Comparison of ENCODE assay signal across 32 cellular contexts in the genomic region with DNA sequence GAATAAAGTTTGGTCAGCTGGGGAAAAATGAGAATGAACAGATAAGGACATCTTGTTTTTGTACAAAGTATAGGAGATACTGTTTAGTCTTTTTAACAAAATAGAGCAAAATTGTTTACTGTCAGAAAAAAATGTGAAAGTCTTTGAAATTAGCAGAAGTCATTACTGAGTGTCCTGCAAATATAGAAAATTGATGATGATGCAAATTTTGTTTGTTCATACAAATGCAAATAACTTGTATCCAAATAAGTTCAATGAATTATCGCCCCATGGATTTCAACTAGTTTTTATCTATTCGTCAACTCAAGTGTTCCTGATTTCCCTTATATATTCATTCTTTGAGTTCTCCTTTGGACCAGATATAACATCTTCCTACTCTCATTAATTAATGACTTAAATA.
"Had no signal": no experiment of that assay in that cellular context is flagged by ENCODE, and none has a peak within 500 bp of the region (broad histone marks: within the 10 kb centered on the region; RNA-seq: fewer than 3 reads in every experiment).

No MANE protein-coding gene starts in this region.

- H3K36me3 ChIP-seq: adrenal gland, brain microvascular endothelial cell, breast epithelium had no signal

- H3K27ac Mint-ChIP-seq: activated B cell treated with CpG ODN at 0.5 μM for 24 hours; activated CD4-positive, alpha-beta memory T cell treated with anti-CD3 and anti-CD28 coated beads for 36 hours; activated CD4-positive, alpha-beta T cell treated with anti-CD3 and anti-CD28 coated beads, Interleukin-2, amount 10 ng/mL, durations not matched to agents 24 days and 14 days; activated CD8-positive, alpha-beta T cell treated with anti-CD3 and anti-CD28 coated beads for 36 hours; activated naive CD4-positive, alpha-beta T cell treated with anti-CD3 and anti-CD28 coated beads for 36 hours; activated naive CD4-positive, alpha-beta T cell treated with anti-CD3 and anti-CD28 coated beads, Interleukin-2, amount 50 U/mL, for 72 hours; activated naive CD8-positive, alpha-beta T cell treated with anti-CD3 and anti-CD28 coated beads for 36 hours; activated T-cell treated with anti-CD3 and anti-CD28 coated beads, Interleukin-2, amount 50 U/mL, for 72 hours; activated T-helper 1 cell treated with anti-CD3 and anti-CD28 coated beads, Interleukin-12 subunit alpha, Interleukin-12 subunit beta, Interleukin-2, Interleukin-4 antibody, amounts not matched to agents 30 ng/mL and 10 ng/mL and 1 ng/mL, durations not matched to agents 14 hours and 24 hours and 36 hours; activated T-helper 17 cell treated with anti-CD3 and anti-CD28 coated beads, Interleukin-2, amount 50 U/mL, for 72 hours; T-helper 17 cell had no signal

- H3K9me3 ChIP-seq: adrenal gland, body of pancreas, breast epithelium had no signal

- H3K4me1 Mint-ChIP-seq: activated B cell treated with CpG ODN at 0.5 μM for 24 hours; activated CD4-positive, alpha-beta T cell treated with anti-CD3 and anti-CD28 coated beads, Interleukin-2, amount 10 ng/mL, durations not matched to agents 24 days and 14 days; activated naive CD8-positive, alpha-beta T cell treated with anti-CD3 and anti-CD28 coated beads for 36 hours; activated T-helper 17 cell treated with anti-CD3 and anti-CD28 coated beads, Interleukin-2, amount 50 U/mL, for 72 hours; T-helper 17 cell had no signal

- H3K27ac ChIP-seq: adrenal gland, body of pancreas, brain microvascular endothelial cell, breast epithelium, VCaP had no signal

- H3K4me1 ChIP-seq: adrenal gland, breast epithelium had no signal

- H3K27me3 ChIP-seq: adrenal gland, body of pancreas, brain microvascular endothelial cell, breast epithelium had no signal

- H3K27me3 Mint-ChIP-seq: activated B cell treated with CpG ODN at 0.5 μM for 24 hours; activated CD4-positive, alpha-beta memory T cell treated with anti-CD3 and anti-CD28 coated beads for 36 hours; activated CD4-positive, alpha-beta T cell treated with anti-CD3 and anti-CD28 coated beads, Interleukin-2, amount 10 ng/mL, durations not matched to agents 24 days and 14 days; activated CD8-positive, alpha-beta T cell treated with anti-CD3 and anti-CD28 coated beads for 36 hours; activated naive CD8-positive, alpha-beta T cell treated with anti-CD3 and anti-CD28 coated beads for 36 hours; activated T-helper 17 cell treated with anti-CD3 and anti-CD28 coated beads, Interleukin-2, amount 50 U/mL, for 72 hours; T-helper 17 cell had no signal

- H3K36me3 Mint-ChIP-seq: activated CD4-positive, alpha-beta memory T cell treated with anti-CD3 and anti-CD28 coated beads for 36 hours; activated naive CD4-positive, alpha-beta T cell treated with anti-CD3 and anti-CD28 coated beads, Interleukin-2, amount 50 U/mL, for 72 hours; activated naive CD8-positive, alpha-beta T cell treated with anti-CD3 and anti-CD28 coated beads for 36 hours had no signal

- H3K4me3 Mint-ChIP-seq: activated B cell treated with CpG ODN at 0.5 μM for 24 hours; activated CD4-positive, alpha-beta memory T cell treated with anti-CD3 and anti-CD28 coated beads for 36 hours; activated CD4-positive, alpha-beta T cell treated with anti-CD3 and anti-CD28 coated beads, Interleukin-2, amount 10 ng/mL, durations not matched to agents 24 days and 14 days; activated CD8-positive, alpha-beta T cell treated with anti-CD3 and anti-CD28 coated beads for 36 hours; activated naive CD4-positive, alpha-beta T cell treated with anti-CD3 and anti-CD28 coated beads for 36 hours; activated naive CD8-positive, alpha-beta T cell treated with anti-CD3 and anti-CD28 coated beads for 36 hours; activated T-cell treated with anti-CD3 and anti-CD28 coated beads, Interleukin-2, amount 50 U/mL, for 4 hours; activated T-cell treated with anti-CD3 and anti-CD28 coated beads, Interleukin-2, amount 50 U/mL, for 72 hours; activated T-helper 1 cell treated with anti-CD3 and anti-CD28 coated beads, Interleukin-12 subunit alpha, Interleukin-12 subunit beta, Interleukin-2, Interleukin-4 antibody, amounts not matched to agents 30 ng/mL and 10 ng/mL and 1 ng/mL, durations not matched to agents 14 hours and 24 hours and 36 hours; activated T-helper 17 cell treated with anti-CD3 and anti-CD28 coated beads, Interleukin-2, amount 50 U/mL, for 72 hours; T-helper 17 cell had no signal

- DNase-seq: activated B cell treated with CpG ODN at 0.5 μM for 24 hours; activated CD4-positive, alpha-beta memory T cell treated with anti-CD3 and anti-CD28 coated beads for 36 hours; activated CD4-positive, alpha-beta T cell treated with anti-CD3 and anti-CD28 coated beads for 4 hours; activated CD4-positive, alpha-beta T cell treated with anti-CD3 and anti-CD28 coated beads, Interleukin-2, amount 10 ng/mL, durations not matched to agents 24 days and 14 days; activated CD4-positive, alpha-beta T cell treated with anti-CD3 and anti-CD28 coated beads, Interleukin-2, amount 50 U/mL, for 1 hour; activated CD4-positive, alpha-beta T cell treated with anti-CD3 and anti-CD28 coated beads, Interleukin-2, amount 50 U/mL, for 4 hours; activated CD4-positive, CD25-positive, alpha-beta regulatory T cell treated with anti-CD3 and anti-CD28 coated beads, Interleukin-2, amount 50 U/mL, for 72 hours; activated CD8-positive, alpha-beta memory T cell treated with anti-CD3 and anti-CD28 coated beads, Interleukin-2, amount 50 U/mL, for 4 hours; activated CD8-positive, alpha-beta T cell treated with anti-CD3 and anti-CD28 coated beads for 36 hours; activated effector memory CD4-positive, alpha-beta T cell treated with anti-CD3 and anti-CD28 coated beads, Interleukin-2, amount 50 U/mL, for 16 hours; activated gamma-delta T cell treated with Interleukin-2 at 50 U/mL for 16 hours; activated naive CD4-positive, alpha-beta T cell; activated naive CD4-positive, alpha-beta T cell treated with anti-CD3 and anti-CD28 coated beads for 36 hours; activated naive CD4-positive, alpha-beta T cell treated with anti-CD3 and anti-CD28 coated beads, Interleukin-2, amount 50 U/mL, for 16 hours; activated naive CD8-positive, alpha-beta T cell treated with anti-CD3 and anti-CD28 coated beads for 36 hours; activated T-cell treated with anti-CD3 and anti-CD28 coated beads for 4 hours; activated T-cell treated with anti-CD3 and anti-CD28 coated beads, Interleukin-2, amount 50 U/mL, for 1 hour; activated T-cell treated with anti-CD3 and anti-CD28 coated beads, Interleukin-2, amount 50 U/mL, for 4 hours; activated T-cell treated with anti-CD3 and anti-CD28 coated beads, Interleukin-2, amount 50 U/mL, for 72 hours; adrenal gland; amniotic stem cell; aorta; body of pancreas; brain microvascular endothelial cell; central memory CD4-positive, alpha-beta T cell; T-helper 17 cell had no signal

- ATAC-seq: activated CD8-positive, alpha-beta T cell treated with anti-CD3 and anti-CD28 coated beads for 36 hours; activated naive CD4-positive, alpha-beta T cell treated with anti-CD3 and anti-CD28 coated beads, Interleukin-2, amount 50 U/mL, for 72 hours; activated T-cell treated with anti-CD3 and anti-CD28 coated beads, Interleukin-2, amount 50 U/mL, for 4 hours; activated T-cell treated with anti-CD3 and anti-CD28 coated beads, Interleukin-2, amount 50 U/mL, for 72 hours; activated T-helper 17 cell treated with anti-CD3 and anti-CD28 coated beads, Interleukin-2, amount 50 U/mL, for 72 hours; body of pancreas; T-helper 17 cell had no signal

- FAIRE-seq: TTC549 had no signal

- H3K9me3 Mint-ChIP-seq: activated B cell treated with CpG ODN at 0.5 μM for 24 hours; activated CD4-positive, alpha-beta T cell treated with anti-CD3 and anti-CD28 coated beads, Interleukin-2, amount 10 ng/mL, durations not matched to agents 24 days and 14 days; activated naive CD4-positive, alpha-beta T cell treated with anti-CD3 and anti-CD28 coated beads for 36 hours; activated naive CD4-positive, alpha-beta T cell treated with anti-CD3 and anti-CD28 coated beads, Interleukin-2, amount 50 U/mL, for 72 hours; activated naive CD8-positive, alpha-beta T cell treated with anti-CD3 and anti-CD28 coated beads for 36 hours had no signal

- H3K4me3 ChIP-seq: adrenal gland, body of pancreas, breast epithelium had no signal
